ENCODE assay signal across 18 cellular contexts in genomic region chr6:108755257-108756240, GRCh38.
DNase-seq lines count a peak whose midpoint lies in the region; TF ChIP-seq lines count a peak whose summit lies in the region.
"Had no signal": no experiment of that assay in that cellular context is flagged by ENCODE, and none has a peak within 500 bp of the region (broad histone marks: within the 10 kb centered on the region; RNA-seq: fewer than 3 reads in every experiment).

No MANE protein-coding gene starts in this region.

- H3K4me1 ChIP-seq in MM.1S (ENCODE audit: low read length) (peaks cover 46% of the 10 kb centered on the region), testis (peaks cover 30% of the 10 kb centered on the region), prostate gland (replicated peaks) (no peaks in the 10 kb centered on the region)
- H3K4me1 ChIP-seq: HAP-1 had no signal

- H3K36me3 ChIP-seq in MM.1S (replicated peaks; ENCODE audit: insufficient read depth, low read length) = no peaks in the 10 kb centered on the region
- no peaks in the 10 kb centered on the region for H3K36me3 ChIP-seq in testis (ENCODE audit: low read depth, missing control alignments)
- H3K36me3 ChIP-seq in prostate gland = no peaks in the 10 kb centered on the region
- H3K36me3 ChIP-seq: HAP-1 had no signal

- TF ChIP-seq CTCF in MM.1S (IDR thresholded peaks at IDR 0.05; ENCODE audit: low read length) (no peak), coronary artery (IDR thresholded peaks at IDR 0.05) (no peak), testis (IDR thresholded peaks at IDR 0.05) (no peak), prostate gland (IDR thresholded peaks at IDR 0.05) (no peak)

- peaks cover 16% of the 10 kb centered on the region for H3K79me2 ChIP-seq in MM.1S (ENCODE audit: low read length)

- 42 to 51% methylated on average over 3 of the region's 3 CpGs for WGBS in testis, 2 donors
- 76% methylated on average over 3 of the region's 3 CpGs for WGBS in prostate gland

- peak overlapping the region; percentile 78 for H3K4me2 ChIP-seq in MM.1S (ENCODE audit: low read depth, low read length)

- H3K9ac ChIP-seq in MM.1S (ENCODE audit: low read length) = peak overlapping the region; percentile 70

- H2AFZ ChIP-seq in MM.1S (ENCODE audit: low read length) = no peak overlapping the region

- peak overlapping the region; percentile 13; the same call in 1 of the 2 replicates for H3K4me3 ChIP-seq in MM.1S (ENCODE audit: low read length)
- H3K4me3 ChIP-seq in coronary artery = peak overlapping the region; percentile 31
- no peak overlapping the region for H3K4me3 ChIP-seq in testis
- no peak overlapping the region for H3K4me3 ChIP-seq in prostate gland
- H3K4me3 ChIP-seq: HAP-1 had no signal

- DNase-seq in AG08396 (ENCODE audit: low spot score) (peak; percentile 33), MM.1S (peak; percentile 93), coronary artery (ENCODE audit: low spot score) (no peak), iris pigment epithelial cell (ENCODE audit: low read depth) (peak; percentile 24), testis (no peak), prostate gland (ENCODE audit: low spot score) (no peak), NCI-H82 (lab: John Stamatoyannopoulos, UW) (no peak)
- DNase-seq in stimulated activated CD4-positive, alpha-beta T cell treated with anti-CD3 and anti-CD28 coated beads, Interleukin-2, amount 100 ng/mL, for 48 hours = no peak
- DNase-seq: activated naive CD4-positive, alpha-beta T cell; AML-193; DMS53; mesendoderm; stimulated activated CD4-positive, alpha-beta T cell treated with anti-CD3 and anti-CD28 coated beads, Interleukin-12 subunit alpha, Interleukin-12 subunit beta, amount 100 ng/mL, for 4 hours; substantia nigra had no signal

- no peaks in the 10 kb centered on the region for H4K20me1 ChIP-seq in MM.1S (ENCODE audit: insufficient read depth, low read length)

- H3K27me3 ChIP-seq in MM.1S (replicated peaks; ENCODE audit: insufficient read depth, low read length) = no peaks in the 10 kb centered on the region
- H3K27me3 ChIP-seq in testis = no peaks in the 10 kb centered on the region
- no peaks in the 10 kb centered on the region for H3K27me3 ChIP-seq in prostate gland (replicated peaks; ENCODE audit: insufficient read depth)

- H3K9me3 ChIP-seq in MM.1S (replicated peaks; ENCODE audit: insufficient read depth, low read length) = no peaks in the 10 kb centered on the region
- no peaks in the 10 kb centered on the region for H3K9me3 ChIP-seq in testis
- H3K9me3 ChIP-seq in prostate gland = no peaks in the 10 kb centered on the region
- H3K9me3 ChIP-seq: HAP-1 had no signal

- H3K27ac ChIP-seq in MM.1S (ENCODE audit: low read length) (peak overlapping the region; percentile 91), coronary artery (peak overlapping the region; percentile 70 to 82), testis (no peak overlapping the region), prostate gland (no peak overlapping the region)
- H3K27ac ChIP-seq: epithelial cell of prostate, HL-60, VCaP had no signal

- TF ChIP-seq POLR2A in testis (IDR thresholded peaks at IDR 0.05) = no peak
- TF ChIP-seq POLR2A in prostate gland (IDR thresholded peaks at IDR 0.05) = no peak

- intact Hi-C loops in testis (cut with DNase I; ENCODE audit: low total_unique reads) (no loop called here), prostate gland (cut with DNase I) (no loop called here)

- H3F3A ChIP-seq in MM.1S (ENCODE audit: insufficient read depth, low read length) = peaks cover 38% of the 10 kb centered on the region

- no peaks in the 10 kb centered on the region for H3K9me2 ChIP-seq in MM.1S (replicated peaks; ENCODE audit: insufficient read depth, low read length)

Comparison
In these comparisons a context has a peak if more than half of its experiments do, and no peak if none do; other contexts are left out.
1. DNase-seq: peak in AG08396 (single experiment), MM.1S (single experiment) and iris pigment epithelial cell (single experiment); none in coronary artery (single experiment), stimulated activated CD4-positive, alpha-beta T cell treated with anti-CD3 and anti-CD28 coated beads, Interleukin-2, amount 100 ng/mL, for 48 hours (0 of 2), testis (single experiment), prostate gland (single experiment) and NCI-H82 (single experiment).
2. H3K27ac ChIP-seq: peak in MM.1S (single experiment) and coronary artery (2 of 2); none in testis (0 of 2) and prostate gland (0 of 2).
3. H3K4me3 ChIP-seq: peak in MM.1S (single experiment) and coronary artery (single experiment); none in testis (0 of 2) and prostate gland (0 of 2).